Comparison of ENCODE assay signal across 1 cellular context in genomic region chr1:201841265-201841912, GRCh38.
TF ChIP-seq lines count a peak whose summit lies in the region.

No MANE protein-coding gene starts in this region.

TF ChIP-seq in GM23338, 12 proteins besides CTCF, POLR2A, EP300 and RAD21 (continued from another document):
- TF ChIP-seq ZNF462 (CRISPR knock-in tag; IDR thresholded peaks at IDR 0.05) (no peak), STAT1 (IDR thresholded peaks at IDR 0.05; ENCODE audit: unreplicated experiment) (no peak), JUNB (IDR thresholded peaks at IDR 0.05; ENCODE audit: unreplicated experiment) (no peak), CREB1 (CRISPR knock-in tag; IDR thresholded peaks at IDR 0.05; ENCODE audit: low read depth) (no peak), ZNF331 (CRISPR knock-in tag; IDR thresholded peaks at IDR 0.05; ENCODE audit: low read depth) (no peak), REST (IDR thresholded peaks at IDR 0.05; ENCODE audit: unreplicated experiment) (no peak), EZH2phosphoT487 (IDR thresholded peaks at IDR 0.05; ENCODE audit: unreplicated experiment) (no peak), POLR2AphosphoS5 (IDR thresholded peaks at IDR 0.05; ENCODE audit: low read depth) (no peak), EZH2 (IDR thresholded peaks at IDR 0.05; ENCODE audit: low read depth, unreplicated experiment) (no peak)
- TF ChIP-seq, protein P1, sequence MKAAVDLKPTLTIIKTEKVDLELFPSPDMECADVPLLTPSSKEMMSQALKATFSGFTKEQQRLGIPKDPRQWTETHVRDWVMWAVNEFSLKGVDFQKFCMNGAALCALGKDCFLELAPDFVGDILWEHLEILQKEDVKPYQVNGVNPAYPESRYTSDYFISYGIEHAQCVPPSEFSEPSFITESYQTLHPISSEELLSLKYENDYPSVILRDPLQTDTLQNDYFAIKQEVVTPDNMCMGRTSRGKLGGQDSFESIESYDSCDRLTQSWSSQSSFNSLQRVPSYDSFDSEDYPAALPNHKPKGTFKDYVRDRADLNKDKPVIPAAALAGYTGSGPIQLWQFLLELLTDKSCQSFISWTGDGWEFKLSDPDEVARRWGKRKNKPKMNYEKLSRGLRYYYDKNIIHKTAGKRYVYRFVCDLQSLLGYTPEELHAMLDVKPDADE (IDR thresholded peaks at IDR 0.05): no peak
